ENCODE assay signal across 9 cellular contexts in genomic region chr1:204285438-204286322, GRCh38.
A peak's percentile ranks its signal among the peaks of the same experiment; 100 is the strongest.
DNase-seq lines count a peak whose midpoint lies in the region; ATAC-seq and TF ChIP-seq lines count a peak whose summit lies in the region.
"Had no signal": no experiment of that assay in that cellular context is flagged by ENCODE, and none has a peak within 500 bp of the region (broad histone marks: within the 10 kb centered on the region; RNA-seq: fewer than 3 reads in every experiment).

No MANE protein-coding gene starts in this region.

- H3K27ac Mint-ChIP-seq in activated naive CD8-positive, alpha-beta T cell treated with anti-CD3 and anti-CD28 coated beads, Interleukin-2, amount 10 ng/mL, durations not matched to agents 7 days and 5 days, result peak overlapping the region; percentile 8
- H3K27ac Mint-ChIP-seq in activated naive CD8-positive, alpha-beta T cell treated with anti-CD3 and anti-CD28 coated beads for 36 hours, result no peak overlapping the region
- peak overlapping the region; percentile 79 for H3K27ac Mint-ChIP-seq in T-helper 17 cell
- peak overlapping the region; percentile 69 for H3K27ac Mint-ChIP-seq in type B pancreatic cell

- peaks cover 24% of the 10 kb centered on the region for H3K27me3 Mint-ChIP-seq in activated naive CD8-positive, alpha-beta T cell treated with anti-CD3 and anti-CD28 coated beads, Interleukin-2, amount 10 ng/mL, durations not matched to agents 7 days and 5 days
- H3K27me3 Mint-ChIP-seq in activated naive CD8-positive, alpha-beta T cell treated with anti-CD3 and anti-CD28 coated beads for 36 hours, result no peaks in the 10 kb centered on the region
- H3K27me3 Mint-ChIP-seq in T-helper 17 cell (peaks cover 46% of the 10 kb centered on the region), type B pancreatic cell (no peaks in the 10 kb centered on the region)

- H3K4me1 Mint-ChIP-seq in activated naive CD8-positive, alpha-beta T cell treated with anti-CD3 and anti-CD28 coated beads, Interleukin-2, amount 10 ng/mL, durations not matched to agents 7 days and 5 days, result peaks cover 18% of the 10 kb centered on the region
- peaks cover 22% of the 10 kb centered on the region for H3K4me1 Mint-ChIP-seq in activated naive CD8-positive, alpha-beta T cell treated with anti-CD3 and anti-CD28 coated beads for 36 hours
- peaks cover 28% of the 10 kb centered on the region for H3K4me1 Mint-ChIP-seq in T-helper 17 cell
- H3K4me1 Mint-ChIP-seq in type B pancreatic cell (ENCODE audit: unreplicated experiment), result peaks cover 73% of the 10 kb centered on the region

- ATAC-seq in activated naive CD8-positive, alpha-beta T cell treated with anti-CD3 and anti-CD28 coated beads, Interleukin-2, amount 10 ng/mL, durations not matched to agents 7 days and 5 days (ENCODE audit: low read depth), result no peak
- ATAC-seq in T-helper 17 cell (no peak), HG02759 (IDR thresholded peaks at IDR 0.05; ENCODE audit: unreplicated experiment) (no peak)

- H3K4me3 Mint-ChIP-seq in activated naive CD8-positive, alpha-beta T cell treated with anti-CD3 and anti-CD28 coated beads, Interleukin-2, amount 10 ng/mL, durations not matched to agents 7 days and 5 days, result peak overlapping the region; percentile 19
- no peak overlapping the region for H3K4me3 Mint-ChIP-seq in activated naive CD8-positive, alpha-beta T cell treated with anti-CD3 and anti-CD28 coated beads for 36 hours
- peak overlapping the region; percentile 60 for H3K4me3 Mint-ChIP-seq in T-helper 17 cell
- peak overlapping the region; percentile 70 for H3K4me3 Mint-ChIP-seq in type B pancreatic cell

- peak overlapping the region; percentile 22 for H3K27ac ChIP-seq in layer of hippocampus (ENCODE audit: low read depth, low read length)

- no peaks in the 10 kb centered on the region for H3K9me3 Mint-ChIP-seq in activated naive CD8-positive, alpha-beta T cell treated with anti-CD3 and anti-CD28 coated beads, Interleukin-2, amount 10 ng/mL, durations not matched to agents 7 days and 5 days
- H3K9me3 Mint-ChIP-seq in activated naive CD8-positive, alpha-beta T cell treated with anti-CD3 and anti-CD28 coated beads for 36 hours, result no peaks in the 10 kb centered on the region
- no peaks in the 10 kb centered on the region for H3K9me3 Mint-ChIP-seq in type B pancreatic cell

- H3K9me3 ChIP-seq in T-helper 17 cell (ENCODE audit: control insufficient read depth, low read length, poor library complexity, severe bottlenecking), result no peaks in the 10 kb centered on the region
- H3K9me3 ChIP-seq: spleen had no signal

- POLR2A ChIA-PET in activated naive CD8-positive, alpha-beta T cell treated with anti-CD3 and anti-CD28 coated beads, Interleukin-2, amount 10 ng/mL, durations not matched to agents 7 days and 5 days (lab: Charles Lee), result interaction anchor here (0.6 kb wide), 1 partner anchor 113 kb away, joined by 3 read pairs; no protein-coding TSS in a partner anchor

- TF ChIP-seq CTCF in type B pancreatic cell (conservative IDR thresholded peaks at IDR 0.05), result no peak

- DNase-seq in activated naive CD8-positive, alpha-beta T cell treated with anti-CD3 and anti-CD28 coated beads, Interleukin-2, amount 10 ng/mL, durations not matched to agents 7 days and 5 days, result no peak
- no peak for DNase-seq in activated naive CD8-positive, alpha-beta T cell treated with anti-CD3 and anti-CD28 coated beads for 36 hours
- DNase-seq in T-helper 17 cell (no peak), type B pancreatic cell (ENCODE audit: extremely low spot score, unreplicated experiment) (no peak), NOMO-1 treated with dmso at 0.1 percent for 144 hours (lab: John Stamatoyannopoulos, UW; ENCODE audit: unreplicated experiment) (no peak), GF-D8 (lab: John Stamatoyannopoulos, UW) (no peak)
- DNase-seq: spleen had no signal

- no peaks in the 10 kb centered on the region for H3K36me3 Mint-ChIP-seq in activated naive CD8-positive, alpha-beta T cell treated with anti-CD3 and anti-CD28 coated beads, Interleukin-2, amount 10 ng/mL, durations not matched to agents 7 days and 5 days
- H3K36me3 Mint-ChIP-seq in activated naive CD8-positive, alpha-beta T cell treated with anti-CD3 and anti-CD28 coated beads for 36 hours, result no peaks in the 10 kb centered on the region
- H3K36me3 Mint-ChIP-seq in T-helper 17 cell (ENCODE audit: low read depth) (peaks cover 3% of the 10 kb centered on the region), type B pancreatic cell (peaks cover 7% of the 10 kb centered on the region)

- H3K27me3 ChIP-seq in layer of hippocampus (ENCODE audit: control insufficient read depth, insufficient read depth, low read length), result no peaks in the 10 kb centered on the region
